In genomic region chr7:107728276-107728675, GRCh38 we compare ENCODE assay signal across 20 cellular contexts. TPM values are rescaled to one million over a fixed set of nuclear protein-coding genes. Genes with fewer than 3 reads are reported as not detected.
DNase-seq lines count a peak whose midpoint lies in the region; ATAC-seq and TF ChIP-seq lines count a peak whose summit lies in the region.
"Had no signal": no experiment of that assay in that cellular context is flagged by ENCODE, and none has a peak within 500 bp of the region (broad histone marks: within the 10 kb centered on the region; RNA-seq: fewer than 3 reads in every experiment).

No MANE protein-coding gene starts in this region.

- H3K9me3 Mint-ChIP-seq in GM23338 = peaks cover 7% of the 10 kb centered on the region
- H3K9me3 Mint-ChIP-seq: CD4-positive, alpha-beta T cell had no signal

- H3K36me3 ChIP-seq in GM23338 (ENCODE audit: insufficient read depth) (no peaks in the 10 kb centered on the region), body of pancreas (replicated peaks in 1 of 2; ENCODE audit: insufficient read depth in 1 of 2, low read depth in 2 of 2) (no peaks in the 10 kb centered on the region)
- H3K36me3 ChIP-seq: BE2C, HAP-1 had no signal

- no peak for ATAC-seq in GM23338
- no peak for ATAC-seq in activated CD4-positive, CD25-positive, alpha-beta regulatory T cell treated with anti-CD3 and anti-CD28 coated beads, Interleukin-2, amount 50 U/mL, for 24 hours
- no peak for ATAC-seq in body of pancreas

- H3K27ac ChIP-seq in GM23338 (ENCODE audit: low read depth) (no peak overlapping the region), body of pancreas (no peak overlapping the region)
- H3K27ac ChIP-seq: 22Rv1; BLaER1 treated with 17β-estradiol and CSF1 and Interleukin-3, amounts not matched to agents 10 nM and 100 nM had no signal

- H3K4me1 ChIP-seq in GM23338 (ENCODE audit: insufficient read depth) = no peaks in the 10 kb centered on the region
- no peaks in the 10 kb centered on the region for H3K4me1 ChIP-seq in body of pancreas
- H3K4me1 ChIP-seq: BE2C; BLaER1 treated with 17β-estradiol and CSF1 and Interleukin-3, amounts not matched to agents 10 nM and 100 nM; HAP-1 had no signal

- H3K9me3 ChIP-seq in body of pancreas = no peaks in the 10 kb centered on the region
- H3K9me3 ChIP-seq: BE2C, HAP-1 had no signal

- DNase-seq in NCI-H82 (lab: John Stamatoyannopoulos, UW) (peak; percentile 57), NCI-H82 treated with DMSO at 0.1 percent for 48 hours (lab: John Stamatoyannopoulos, UW; ENCODE audit: unreplicated experiment) (no peak), GM23338 (ENCODE audit: low spot score) (no peak), fibroblast of the aortic adventitia (ENCODE audit: low read depth) (peak; percentile 16), body of pancreas (no peak), LoVo (ENCODE audit: low spot score) (no peak)
- DNase-seq: AML-193; BE2C; CD4-positive, alpha-beta T cell; CD8-positive, alpha-beta memory T cell; DMS 273 treated with DMSO at 0.1 percent for 48 hours; DMS79; GF-D8; GOT3; HFFc6 had no signal

- no peaks in the 10 kb centered on the region for H3K9me2 ChIP-seq in GM23338 (ENCODE audit: insufficient read depth)

- H3F3A ChIP-seq in GM23338 (replicated peaks; ENCODE audit: low read depth) = no peaks in the 10 kb centered on the region

- H3K27me3 Mint-ChIP-seq in GM23338 (ENCODE audit: insufficient read depth, low read depth, poor library complexity) = no peaks in the 10 kb centered on the region

- no peaks in the 10 kb centered on the region; the same call in 2 of the 3 replicates for H3K4me1 Mint-ChIP-seq in GM23338
- H3K4me1 Mint-ChIP-seq: CD14-positive monocyte; CD8-positive, alpha-beta memory T cell had no signal

- intact Hi-C loops in body of pancreas (cut with DNase I) = loop anchor here (10.0 kb wide), 1 partner anchor 263 kb away; no protein-coding TSS in a partner anchor

- H3K36me3 Mint-ChIP-seq in GM23338 (ENCODE audit: low read depth) = no peaks in the 10 kb centered on the region; the same call in 2 of the 3 replicates
- H3K36me3 Mint-ChIP-seq: CD14-positive monocyte had no signal

- H3K4me2 ChIP-seq in GM23338 = no peak overlapping the region
- H3K4me2 ChIP-seq: BLaER1 treated with 17β-estradiol and CSF1 and Interleukin-3, amounts not matched to agents 10 nM and 100 nM had no signal

- H2AFZ ChIP-seq in GM23338 = 0 out of 2 replicates have a peak overlapping the region, but pooled peaks have one; percentile 47

- H3K27ac Mint-ChIP-seq in GM23338 = no peak overlapping the region
- H3K27ac Mint-ChIP-seq: CD4-positive, alpha-beta T cell; CD8-positive, alpha-beta memory T cell; HFFc6 had no signal

- no peak overlapping the region for H3K4me3 ChIP-seq in GM23338
- no peak overlapping the region for H3K4me3 ChIP-seq in fibroblast of the aortic adventitia (ENCODE audit: low read depth, low read length)
- H3K4me3 ChIP-seq in body of pancreas = no peak overlapping the region
- H3K4me3 ChIP-seq: BLaER1 treated with 17β-estradiol and CSF1 and Interleukin-3, amounts not matched to agents 10 nM and 100 nM; HAP-1 had no signal

- H3K79me2 ChIP-seq in GM23338 (replicated peaks; ENCODE audit: insufficient read depth) = no peaks in the 10 kb centered on the region

- no peak overlapping the region for H3K4me3 Mint-ChIP-seq in GM23338
- H3K4me3 Mint-ChIP-seq: CD14-positive monocyte; CD4-positive, alpha-beta T cell; CD8-positive, alpha-beta memory T cell; HFFc6 had no signal

- TF ChIP-seq CTCF in GM23338 (conservative IDR thresholded peaks at IDR 0.05; ENCODE audit: low read depth in 2 of 2) (no peak), fibroblast of the aortic adventitia (IDR thresholded peaks at IDR 0.05; ENCODE audit: insufficient read depth, low read length) (no peak), body of pancreas (IDR thresholded peaks at IDR 0.05) (no peak)

- TF ChIP-seq POLR2A in body of pancreas (IDR thresholded peaks at IDR 0.05) = no peak

- no peaks in the 10 kb centered on the region for H3K27me3 ChIP-seq in GM23338 (ENCODE audit: insufficient read depth)
- no peaks in the 10 kb centered on the region for H3K27me3 ChIP-seq in body of pancreas
- H3K27me3 ChIP-seq: BE2C; BLaER1 treated with 17β-estradiol and CSF1 and Interleukin-3, amounts not matched to agents 10 nM and 100 nM had no signal

- H4K20me1 ChIP-seq in GM23338 (replicated peaks; ENCODE audit: insufficient read depth) = no peaks in the 10 kb centered on the region
- H4K20me1 ChIP-seq: BLaER1 treated with 17β-estradiol and CSF1 and Interleukin-3, amounts not matched to agents 10 nM and 100 nM had no signal

TF ChIP-seq in GM23338, 12 proteins besides CTCF, POLR2A, EP300 and RAD21:
- TF ChIP-seq ZNF331 (CRISPR knock-in tag; IDR thresholded peaks at IDR 0.05; ENCODE audit: low read depth) = no peak
- TF ChIP-seq, protein P1, sequence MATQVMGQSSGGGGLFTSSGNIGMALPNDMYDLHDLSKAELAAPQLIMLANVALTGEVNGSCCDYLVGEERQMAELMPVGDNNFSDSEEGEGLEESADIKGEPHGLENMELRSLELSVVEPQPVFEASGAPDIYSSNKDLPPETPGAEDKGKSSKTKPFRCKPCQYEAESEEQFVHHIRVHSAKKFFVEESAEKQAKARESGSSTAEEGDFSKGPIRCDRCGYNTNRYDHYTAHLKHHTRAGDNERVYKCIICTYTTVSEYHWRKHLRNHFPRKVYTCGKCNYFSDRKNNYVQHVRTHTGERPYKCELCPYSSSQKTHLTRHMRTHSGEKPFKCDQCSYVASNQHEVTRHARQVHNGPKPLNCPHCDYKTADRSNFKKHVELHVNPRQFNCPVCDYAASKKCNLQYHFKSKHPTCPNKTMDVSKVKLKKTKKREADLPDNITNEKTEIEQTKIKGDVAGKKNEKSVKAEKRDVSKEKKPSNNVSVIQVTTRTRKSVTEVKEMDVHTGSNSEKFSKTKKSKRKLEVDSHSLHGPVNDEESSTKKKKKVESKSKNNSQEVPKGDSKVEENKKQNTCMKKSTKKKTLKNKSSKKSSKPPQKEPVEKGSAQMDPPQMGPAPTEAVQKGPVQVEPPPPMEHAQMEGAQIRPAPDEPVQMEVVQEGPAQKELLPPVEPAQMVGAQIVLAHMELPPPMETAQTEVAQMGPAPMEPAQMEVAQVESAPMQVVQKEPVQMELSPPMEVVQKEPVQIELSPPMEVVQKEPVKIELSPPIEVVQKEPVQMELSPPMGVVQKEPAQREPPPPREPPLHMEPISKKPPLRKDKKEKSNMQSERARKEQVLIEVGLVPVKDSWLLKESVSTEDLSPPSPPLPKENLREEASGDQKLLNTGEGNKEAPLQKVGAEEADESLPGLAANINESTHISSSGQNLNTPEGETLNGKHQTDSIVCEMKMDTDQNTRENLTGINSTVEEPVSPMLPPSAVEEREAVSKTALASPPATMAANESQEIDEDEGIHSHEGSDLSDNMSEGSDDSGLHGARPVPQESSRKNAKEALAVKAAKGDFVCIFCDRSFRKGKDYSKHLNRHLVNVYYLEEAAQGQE (IDR thresholded peaks at IDR 0.05; ENCODE audit: unreplicated experiment) = no peak
- TF ChIP-seq EZH2phosphoT487 (IDR thresholded peaks at IDR 0.05; ENCODE audit: unreplicated experiment) = no peak
- TF ChIP-seq NANOG (IDR thresholded peaks at IDR 0.05; ENCODE audit: borderline replicate concordance) = no peak
- TF ChIP-seq JUNB (IDR thresholded peaks at IDR 0.05; ENCODE audit: unreplicated experiment) = no peak
- TF ChIP-seq STAT1 (IDR thresholded peaks at IDR 0.05; ENCODE audit: unreplicated experiment) = no peak
- no peak for TF ChIP-seq ZNF114 (CRISPR knock-in tag; IDR thresholded peaks at IDR 0.05)

RNA-seq across cellular contexts. Expression of gene CBLL1, which starts 15.7 kb away (rescaled TPM):
- 31.1 and 65.4 TPM in 2 replicates for total RNA-seq in GM23338 (2014; rRNA removed; shearing (Covaris generic))
- 54.1 and 67.4 TPM in 2 replicates for polyA plus RNA-seq in GM23338 (2016; fragmentation: Nextera tagmentation; extraction: Ambion mirVana)
- total RNA-seq in fibroblast of the aortic adventitia (ENCODE audit: low replicate concordance) = 32.0 and 32.6 TPM in 2 replicates
- 10 to 100 TPM; 15.0 to 16.2 TPM for total RNA-seq in body of pancreas

Comparison
In these comparisons a context has a peak if more than half of its experiments do, and no peak if none do; other contexts are left out.
1. DNase-seq: peak in NCI-H82 (single experiment) and fibroblast of the aortic adventitia (single experiment); none in NCI-H82 treated with DMSO at 0.1 percent for 48 hours (single experiment), GM23338 (single experiment), body of pancreas (0 of 4) and LoVo (single experiment).